39 cellular contexts compared by ENCODE assay signal in the genomic region with DNA sequence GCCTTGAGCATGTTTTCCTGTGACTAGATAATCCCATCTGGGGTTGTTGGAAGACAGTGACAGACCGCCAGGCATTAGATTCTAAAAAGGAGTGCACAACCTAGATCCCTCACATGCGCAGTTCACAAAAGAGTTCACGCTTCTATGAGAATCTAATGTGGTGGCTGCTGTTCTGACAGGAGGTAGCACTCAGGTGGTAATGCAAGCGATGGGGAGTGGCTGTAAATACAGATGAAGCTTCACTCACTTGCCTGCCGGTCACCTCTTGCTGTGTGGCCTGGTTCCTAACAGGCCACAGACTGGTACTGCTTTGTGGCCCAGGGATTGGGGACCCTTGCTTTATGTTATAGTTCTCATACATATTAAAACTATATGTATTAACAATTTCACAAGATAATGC.
"Had no signal": no experiment of that assay in that cellular context is flagged by ENCODE, and none has a peak within 500 bp of the region (broad histone marks: within the 10 kb centered on the region; RNA-seq: fewer than 3 reads in every experiment).

No MANE protein-coding gene starts in this region.

- H3K4me3 ChIP-seq: adrenal gland, ascending aorta, body of pancreas, breast epithelium, cardiac muscle cell had no signal

- H3K9me3 ChIP-seq: adrenal gland, ascending aorta, body of pancreas had no signal

- DNase-seq: activated effector memory CD4-positive, alpha-beta T cell treated with anti-CD3 and anti-CD28 coated beads, Interleukin-2, amount 50 U/mL, for 16 hours; activated effector memory CD4-positive, alpha-beta T cell treated with Interleukin-2 at 50 U/mL for 16 hours; activated gamma-delta T cell; activated gamma-delta T cell treated with Interleukin-2 at 50 U/mL for 16 hours; activated naive CD4-positive, alpha-beta T cell; activated naive CD4-positive, alpha-beta T cell treated with anti-CD3 and anti-CD28 coated beads for 36 hours; activated naive CD4-positive, alpha-beta T cell treated with anti-CD3 and anti-CD28 coated beads, Interleukin-2, amount 10 ng/mL, durations not matched to agents 7 days and 5 days; activated naive CD4-positive, alpha-beta T cell treated with anti-CD3 and anti-CD28 coated beads, Interleukin-2, amount 50 U/mL, for 16 hours; activated naive CD4-positive, alpha-beta T cell treated with Interleukin-2 at 50 U/mL for 16 hours; activated naive CD8-positive, alpha-beta T cell treated with anti-CD3 and anti-CD28 coated beads for 36 hours; activated naive CD8-positive, alpha-beta T cell treated with anti-CD3 and anti-CD28 coated beads, Interleukin-2, amount 10 ng/mL, durations not matched to agents 7 days and 5 days; activated naive CD8-positive, alpha-beta T cell treated with anti-CD3 and anti-CD28 coated beads, Interleukin-2, amount 50 U/mL, for 24 hours; activated T-cell treated with anti-CD3 and anti-CD28 coated beads, Interleukin-2, amount 50 U/mL, for 1 hour; activated T-cell treated with anti-CD3 and anti-CD28 coated beads, Interleukin-2, amount 50 U/mL, for 24 hours; activated T-cell treated with anti-CD3 and anti-CD28 coated beads, Interleukin-2, amount 50 U/mL, for 4 hours; activated T-cell treated with anti-CD3 and anti-CD28 coated beads, Interleukin-2, amount 50 U/mL, for 48 hours; activated T-cell treated with anti-CD3 and anti-CD28 coated beads, Interleukin-2, amount 50 U/mL, for 72 hours; adrenal gland; amniotic stem cell; amygdala; anterior cingulate cortex; aorta; body of pancreas; brain microvascular endothelial cell; caudate nucleus; central memory CD4-positive, alpha-beta T cell; cerebellar nuclear complex had no signal

- H3K4me1 Mint-ChIP-seq: activated naive CD4-positive, alpha-beta T cell treated with anti-CD3 and anti-CD28 coated beads, Interleukin-2, amount 10 ng/mL, durations not matched to agents 7 days and 5 days; activated naive CD4-positive, alpha-beta T cell treated with anti-CD3 and anti-CD28 coated beads, Interleukin-2, amount 50 U/mL, for 24 hours; activated naive CD8-positive, alpha-beta T cell treated with anti-CD3 and anti-CD28 coated beads for 36 hours; activated naive CD8-positive, alpha-beta T cell treated with anti-CD3 and anti-CD28 coated beads, Interleukin-2, amount 10 ng/mL, durations not matched to agents 7 days and 5 days; activated naive CD8-positive, alpha-beta T cell treated with anti-CD3 and anti-CD28 coated beads, Interleukin-2, amount 50 U/mL, for 24 hours; activated T-helper 17 cell treated with anti-CD3 and anti-CD28 coated beads, Interleukin-2, amount 50 U/mL, for 72 hours; brain; central memory CD8-positive, alpha-beta T cell had no signal

- H3K27ac Mint-ChIP-seq: activated naive CD4-positive, alpha-beta T cell treated with anti-CD3 and anti-CD28 coated beads for 36 hours; activated naive CD4-positive, alpha-beta T cell treated with anti-CD3 and anti-CD28 coated beads, Interleukin-2, amount 10 ng/mL, durations not matched to agents 7 days and 5 days; activated naive CD4-positive, alpha-beta T cell treated with anti-CD3 and anti-CD28 coated beads, Interleukin-2, amount 50 U/mL, for 24 hours; activated naive CD4-positive, alpha-beta T cell treated with anti-CD3 and anti-CD28 coated beads, Interleukin-2, amount 50 U/mL, for 72 hours; activated naive CD8-positive, alpha-beta T cell; activated naive CD8-positive, alpha-beta T cell treated with anti-CD3 and anti-CD28 coated beads for 36 hours; activated naive CD8-positive, alpha-beta T cell treated with anti-CD3 and anti-CD28 coated beads, Interleukin-2, amount 10 ng/mL, durations not matched to agents 7 days and 5 days; activated naive CD8-positive, alpha-beta T cell treated with anti-CD3 and anti-CD28 coated beads, Interleukin-2, amount 50 U/mL, for 24 hours; activated T-cell treated with anti-CD3 and anti-CD28 coated beads, Interleukin-2, amount 50 U/mL, for 24 hours; activated T-helper 1 cell treated with anti-CD3 and anti-CD28 coated beads, Interleukin-12 subunit alpha, Interleukin-12 subunit beta, Interleukin-2, Interleukin-4 antibody, amounts not matched to agents 30 ng/mL and 10 ng/mL and 1 ng/mL, durations not matched to agents 14 hours and 24 hours and 36 hours; activated T-helper 17 cell treated with anti-CD3 and anti-CD28 coated beads, Interleukin-2, amount 50 U/mL, for 72 hours; activated T-helper 2 cell treated with anti-CD3 and anti-CD28 coated beads, Interferon-gamma antibody, Interleukin-2, Interleukin-4, amounts not matched to agents 10 μg/mL and 5 μg/mL and 100 μg/mL, durations not matched to agents 14 hours and 24 hours and 36 hours; brain had no signal

- H3K9me3 Mint-ChIP-seq: activated naive CD4-positive, alpha-beta T cell treated with anti-CD3 and anti-CD28 coated beads, Interleukin-2, amount 10 ng/mL, durations not matched to agents 7 days and 5 days; activated naive CD4-positive, alpha-beta T cell treated with anti-CD3 and anti-CD28 coated beads, Interleukin-2, amount 50 U/mL, for 24 hours; activated naive CD8-positive, alpha-beta T cell treated with anti-CD3 and anti-CD28 coated beads, Interleukin-2, amount 50 U/mL, for 24 hours; activated T-helper 17 cell treated with anti-CD3 and anti-CD28 coated beads, Interleukin-2, amount 50 U/mL, for 72 hours; activated T-helper 2 cell treated with anti-CD3 and anti-CD28 coated beads, Interferon-gamma antibody, Interleukin-2, Interleukin-4, amounts not matched to agents 10 μg/mL and 5 μg/mL and 100 μg/mL, durations not matched to agents 14 hours and 24 hours and 36 hours; central memory CD8-positive, alpha-beta T cell had no signal

- H3K4me3 Mint-ChIP-seq: activated naive CD4-positive, alpha-beta T cell treated with anti-CD3 and anti-CD28 coated beads for 36 hours; activated naive CD4-positive, alpha-beta T cell treated with anti-CD3 and anti-CD28 coated beads, Interleukin-2, amount 10 ng/mL, durations not matched to agents 7 days and 5 days; activated naive CD4-positive, alpha-beta T cell treated with anti-CD3 and anti-CD28 coated beads, Interleukin-2, amount 50 U/mL, for 24 hours; activated naive CD8-positive, alpha-beta T cell; activated naive CD8-positive, alpha-beta T cell treated with anti-CD3 and anti-CD28 coated beads for 36 hours; activated naive CD8-positive, alpha-beta T cell treated with anti-CD3 and anti-CD28 coated beads, Interleukin-2, amount 10 ng/mL, durations not matched to agents 7 days and 5 days; activated naive CD8-positive, alpha-beta T cell treated with anti-CD3 and anti-CD28 coated beads, Interleukin-2, amount 50 U/mL, for 24 hours; activated T-cell treated with anti-CD3 and anti-CD28 coated beads, Interleukin-2, amount 50 U/mL, for 24 hours; activated T-cell treated with anti-CD3 and anti-CD28 coated beads, Interleukin-2, amount 50 U/mL, for 4 hours; activated T-cell treated with anti-CD3 and anti-CD28 coated beads, Interleukin-2, amount 50 U/mL, for 72 hours; activated T-helper 1 cell treated with anti-CD3 and anti-CD28 coated beads, Interleukin-12 subunit alpha, Interleukin-12 subunit beta, Interleukin-2, Interleukin-4 antibody, amounts not matched to agents 30 ng/mL and 10 ng/mL and 1 ng/mL, durations not matched to agents 14 hours and 24 hours and 36 hours; activated T-helper 17 cell treated with anti-CD3 and anti-CD28 coated beads, Interleukin-2, amount 50 U/mL, for 72 hours; brain; central memory CD8-positive, alpha-beta T cell had no signal

- H3K36me3 Mint-ChIP-seq: activated naive CD4-positive, alpha-beta T cell treated with anti-CD3 and anti-CD28 coated beads, Interleukin-2, amount 10 ng/mL, durations not matched to agents 7 days and 5 days; activated naive CD4-positive, alpha-beta T cell treated with anti-CD3 and anti-CD28 coated beads, Interleukin-2, amount 50 U/mL, for 72 hours; activated naive CD8-positive, alpha-beta T cell treated with anti-CD3 and anti-CD28 coated beads for 36 hours; activated naive CD8-positive, alpha-beta T cell treated with anti-CD3 and anti-CD28 coated beads, Interleukin-2, amount 10 ng/mL, durations not matched to agents 7 days and 5 days; brain had no signal

- FAIRE-seq: bronchial epithelial cell had no signal

- H3K36me3 ChIP-seq: adrenal gland, ascending aorta, brain microvascular endothelial cell, breast epithelium, cardiac muscle cell had no signal

- H3K27ac ChIP-seq: adrenal gland, ascending aorta, body of pancreas, brain microvascular endothelial cell, breast epithelium, cardiac muscle cell had no signal

- H3K27me3 Mint-ChIP-seq: activated naive CD4-positive, alpha-beta T cell treated with anti-CD3 and anti-CD28 coated beads, Interleukin-2, amount 10 ng/mL, durations not matched to agents 7 days and 5 days; activated naive CD8-positive, alpha-beta T cell; activated naive CD8-positive, alpha-beta T cell treated with anti-CD3 and anti-CD28 coated beads for 36 hours; activated naive CD8-positive, alpha-beta T cell treated with anti-CD3 and anti-CD28 coated beads, Interleukin-2, amount 10 ng/mL, durations not matched to agents 7 days and 5 days; activated naive CD8-positive, alpha-beta T cell treated with anti-CD3 and anti-CD28 coated beads, Interleukin-2, amount 50 U/mL, for 24 hours; activated T-helper 17 cell treated with anti-CD3 and anti-CD28 coated beads, Interleukin-2, amount 50 U/mL, for 72 hours; brain; central memory CD8-positive, alpha-beta T cell had no signal

- ATAC-seq: activated naive CD4-positive, alpha-beta T cell treated with anti-CD3 and anti-CD28 coated beads, Interleukin-2, amount 50 U/mL, for 72 hours; activated naive CD8-positive, alpha-beta T cell treated with anti-CD3 and anti-CD28 coated beads, Interleukin-2, amount 50 U/mL, for 24 hours; activated T-cell treated with anti-CD3 and anti-CD28 coated beads, Interleukin-2, amount 50 U/mL, for 4 hours; activated T-cell treated with anti-CD3 and anti-CD28 coated beads, Interleukin-2, amount 50 U/mL, for 72 hours; activated T-helper 17 cell treated with anti-CD3 and anti-CD28 coated beads, Interleukin-2, amount 50 U/mL, for 72 hours; body of pancreas had no signal

- H3K27me3 ChIP-seq: adrenal gland, ascending aorta, body of pancreas, brain microvascular endothelial cell, breast epithelium, cardiac muscle cell had no signal

- H3K4me1 ChIP-seq: adrenal gland, ascending aorta, body of pancreas, breast epithelium had no signal
